In the genomic region with DNA sequence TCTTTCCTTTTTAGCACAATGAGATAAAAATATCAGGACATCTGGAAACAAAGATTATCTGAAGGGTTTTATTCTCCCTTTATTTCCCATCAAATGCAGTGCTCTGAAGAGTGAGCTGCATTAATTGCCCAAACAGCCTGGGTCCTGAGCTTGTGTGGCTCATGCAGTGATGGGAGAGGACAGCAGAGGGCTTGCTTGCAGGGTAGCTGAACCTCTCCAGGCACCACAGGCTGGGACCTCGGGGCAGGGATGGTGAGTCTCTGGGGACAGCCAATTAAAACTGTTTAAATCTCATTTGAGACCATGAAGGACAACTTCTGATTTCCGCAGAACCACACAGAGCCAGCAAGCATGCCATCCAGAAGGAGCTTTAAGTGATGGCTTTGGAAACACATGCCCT, we compare ENCODE assay signal across 1 cellular context.
TF ChIP-seq lines count a peak whose summit lies in the region.

No MANE protein-coding gene starts in this region.

TF ChIP-seq in HCT116, 20 proteins besides CTCF, POLR2A, EP300 and RAD21 (continued from another document):
- TF ChIP-seq, protein P1, sequence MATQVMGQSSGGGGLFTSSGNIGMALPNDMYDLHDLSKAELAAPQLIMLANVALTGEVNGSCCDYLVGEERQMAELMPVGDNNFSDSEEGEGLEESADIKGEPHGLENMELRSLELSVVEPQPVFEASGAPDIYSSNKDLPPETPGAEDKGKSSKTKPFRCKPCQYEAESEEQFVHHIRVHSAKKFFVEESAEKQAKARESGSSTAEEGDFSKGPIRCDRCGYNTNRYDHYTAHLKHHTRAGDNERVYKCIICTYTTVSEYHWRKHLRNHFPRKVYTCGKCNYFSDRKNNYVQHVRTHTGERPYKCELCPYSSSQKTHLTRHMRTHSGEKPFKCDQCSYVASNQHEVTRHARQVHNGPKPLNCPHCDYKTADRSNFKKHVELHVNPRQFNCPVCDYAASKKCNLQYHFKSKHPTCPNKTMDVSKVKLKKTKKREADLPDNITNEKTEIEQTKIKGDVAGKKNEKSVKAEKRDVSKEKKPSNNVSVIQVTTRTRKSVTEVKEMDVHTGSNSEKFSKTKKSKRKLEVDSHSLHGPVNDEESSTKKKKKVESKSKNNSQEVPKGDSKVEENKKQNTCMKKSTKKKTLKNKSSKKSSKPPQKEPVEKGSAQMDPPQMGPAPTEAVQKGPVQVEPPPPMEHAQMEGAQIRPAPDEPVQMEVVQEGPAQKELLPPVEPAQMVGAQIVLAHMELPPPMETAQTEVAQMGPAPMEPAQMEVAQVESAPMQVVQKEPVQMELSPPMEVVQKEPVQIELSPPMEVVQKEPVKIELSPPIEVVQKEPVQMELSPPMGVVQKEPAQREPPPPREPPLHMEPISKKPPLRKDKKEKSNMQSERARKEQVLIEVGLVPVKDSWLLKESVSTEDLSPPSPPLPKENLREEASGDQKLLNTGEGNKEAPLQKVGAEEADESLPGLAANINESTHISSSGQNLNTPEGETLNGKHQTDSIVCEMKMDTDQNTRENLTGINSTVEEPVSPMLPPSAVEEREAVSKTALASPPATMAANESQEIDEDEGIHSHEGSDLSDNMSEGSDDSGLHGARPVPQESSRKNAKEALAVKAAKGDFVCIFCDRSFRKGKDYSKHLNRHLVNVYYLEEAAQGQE (IDR thresholded peaks at IDR 0.05; ENCODE audit: low read depth), result no peak
- TF ChIP-seq JUND (IDR thresholded peaks at IDR 0.05) (no peak), EGR1 (IDR thresholded peaks at IDR 0.05; ENCODE audit: low read depth) (no peak), EZH2phosphoT487 (IDR thresholded peaks at IDR 0.05; ENCODE audit: borderline replicate concordance) (no peak), ELF1 (IDR thresholded peaks at IDR 0.05; ENCODE audit: borderline replicate concordance, low read depth) (no peak), ZFX (IDR thresholded peaks at IDR 0.05) (no peak), YY1 (IDR thresholded peaks at IDR 0.05; ENCODE audit: extremely low read depth, insufficient replicate concordance, low read depth, low read length) (no peak), POLR2AphosphoS5 (IDR thresholded peaks at IDR 0.05; ENCODE audit: low read depth, low read length) (no peak), TCF7L2 (IDR thresholded peaks at IDR 0.05; ENCODE audit: borderline replicate concordance, extremely low read depth, insufficient read depth, insufficient read length) (no peak)
- TF ChIP-seq, protein P2, sequence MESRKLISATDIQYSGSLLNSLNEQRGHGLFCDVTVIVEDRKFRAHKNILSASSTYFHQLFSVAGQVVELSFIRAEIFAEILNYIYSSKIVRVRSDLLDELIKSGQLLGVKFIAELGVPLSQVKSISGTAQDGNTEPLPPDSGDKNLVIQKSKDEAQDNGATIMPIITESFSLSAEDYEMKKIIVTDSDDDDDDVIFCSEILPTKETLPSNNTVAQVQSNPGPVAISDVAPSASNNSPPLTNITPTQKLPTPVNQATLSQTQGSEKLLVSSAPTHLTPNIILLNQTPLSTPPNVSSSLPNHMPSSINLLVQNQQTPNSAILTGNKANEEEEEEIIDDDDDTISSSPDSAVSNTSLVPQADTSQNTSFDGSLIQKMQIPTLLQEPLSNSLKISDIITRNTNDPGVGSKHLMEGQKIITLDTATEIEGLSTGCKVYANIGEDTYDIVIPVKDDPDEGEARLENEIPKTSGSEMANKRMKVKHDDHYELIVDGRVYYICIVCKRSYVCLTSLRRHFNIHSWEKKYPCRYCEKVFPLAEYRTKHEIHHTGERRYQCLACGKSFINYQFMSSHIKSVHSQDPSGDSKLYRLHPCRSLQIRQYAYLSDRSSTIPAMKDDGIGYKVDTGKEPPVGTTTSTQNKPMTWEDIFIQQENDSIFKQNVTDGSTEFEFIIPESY (IDR thresholded peaks at IDR 0.05; ENCODE audit: extremely low read depth, insufficient replicate concordance, low read length), result no peak
